Comparison of ENCODE assay signal across 10 cellular contexts in the genomic region with DNA sequence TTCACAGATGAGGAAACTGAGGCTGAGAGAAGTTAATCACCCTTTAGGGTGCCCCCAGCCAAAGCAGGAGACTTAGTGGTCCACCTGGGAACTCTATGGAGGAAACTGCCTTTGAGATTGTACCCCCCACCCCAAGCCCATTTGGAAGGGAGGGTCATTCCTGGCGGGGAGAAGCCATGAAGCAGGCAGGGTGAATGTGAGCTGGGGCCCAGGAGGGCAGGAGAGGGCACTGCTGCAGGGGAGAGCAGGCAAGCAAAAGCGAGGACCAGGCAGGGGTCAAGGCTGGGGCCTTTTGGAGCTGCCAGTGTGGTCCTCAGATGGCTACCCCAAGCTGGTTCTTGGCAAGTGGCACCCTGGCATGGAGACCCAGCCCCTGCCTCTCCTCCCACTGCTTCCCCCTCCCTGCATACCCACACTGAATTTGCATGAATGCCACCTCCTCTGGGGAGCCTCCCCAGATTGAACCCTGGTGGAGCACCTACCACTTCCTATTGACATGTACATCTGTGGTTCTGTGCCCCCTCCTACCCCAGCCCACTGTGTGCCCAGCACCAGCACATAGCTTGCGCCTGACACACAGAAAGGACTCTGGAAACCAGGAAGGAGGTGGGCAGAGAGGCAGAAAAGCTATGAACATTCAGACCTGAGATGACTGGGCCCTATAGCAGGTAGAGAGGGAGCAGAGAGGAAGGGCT. TPM values are rescaled to one million over a fixed set of nuclear protein-coding genes. Genes with fewer than 3 reads are reported as not detected.
DNase-seq lines count a peak whose midpoint lies in the region; ATAC-seq and TF ChIP-seq lines count a peak whose summit lies in the region.
"Had no signal": no experiment of that assay in that cellular context is flagged by ENCODE, and none has a peak within 500 bp of the region (broad histone marks: within the 10 kb centered on the region; RNA-seq: fewer than 3 reads in every experiment).

No MANE protein-coding gene starts in this region.

- no peak for TF ChIP-seq CTCF in OCI-LY7 (conservative IDR thresholded peaks at IDR 0.05; ENCODE audit: low read length)
- TF ChIP-seq CTCF in nephron progenitor cell (IDR thresholded peaks at IDR 0.05), result no peak

- ATAC-seq in HG02759 (IDR thresholded peaks at IDR 0.05; ENCODE audit: unreplicated experiment), result no peak

- H3K9me3 ChIP-seq in CD8-positive, alpha-beta memory T cell (ENCODE audit: low read length), result no peaks in the 10 kb centered on the region
- H3K9me3 ChIP-seq in OCI-LY7 (ENCODE audit: low read length), result no peaks in the 10 kb centered on the region

- H3K27ac ChIP-seq in CD8-positive, alpha-beta memory T cell (ENCODE audit: low read depth, low read length), result peak overlapping the region; percentile 70
- peak overlapping the region; percentile 91 for H3K27ac ChIP-seq in OCI-LY7 (ENCODE audit: low read depth, low read length, poor library complexity, severe bottlenecking)
- H3K27ac ChIP-seq in caudate nucleus (ENCODE audit: low read depth, low read length), result peak overlapping the region; percentile 93

- H3K36me3 ChIP-seq in CD8-positive, alpha-beta memory T cell (ENCODE audit: insufficient read depth, low read length), result peaks cover 38% of the 10 kb centered on the region
- peaks cover 18% of the 10 kb centered on the region for H3K36me3 ChIP-seq in OCI-LY7 (ENCODE audit: insufficient read depth, low read length)

- no peaks in the 10 kb centered on the region for H3K9me2 ChIP-seq in OCI-LY7 (ENCODE audit: insufficient read depth, low read length)

- H3K4me1 ChIP-seq in CD8-positive, alpha-beta memory T cell (ENCODE audit: insufficient read depth, low read length), result peaks cover 64% of the 10 kb centered on the region
- H3K4me1 ChIP-seq in OCI-LY7 (ENCODE audit: insufficient read depth, low read length, poor library complexity, severe bottlenecking), result peaks cover 85% of the 10 kb centered on the region

- CTCF ChIA-PET in CD8-positive, alpha-beta memory T cell (lab: Charles Lee), result interaction anchor here (1.0 to 2.1 kb wide), 11 partner anchors 7 to 47 kb away, joined by 4 to 12 read pairs (median 5); no protein-coding TSS in a partner anchor
- CTCF ChIA-PET in OCI-LY7 (lab: Charles Lee; ENCODE audit: unreplicated experiment), result no interaction called here

- H3K36me3 Mint-ChIP-seq in CD8-positive, alpha-beta memory T cell, result peaks cover 3 to 61% (median 7%) of the 10 kb centered on the region in 3 donors
- no peaks in the 10 kb centered on the region for H3K36me3 Mint-ChIP-seq in nephron progenitor cell (ENCODE audit: low read depth)

- peak overlapping the region; percentile 86 to 100 (median 99) for H3K4me3 Mint-ChIP-seq in CD8-positive, alpha-beta memory T cell
- peak overlapping the region; percentile 90 for H3K4me3 Mint-ChIP-seq in nephron progenitor cell

- peaks cover 15% of the 10 kb centered on the region; the same call in 1 of the 2 replicates for H3K79me2 ChIP-seq in OCI-LY7 (ENCODE audit: insufficient read depth, low read depth, low read length)

- intact Hi-C loops in OCI-LY7 (cut with micrococcal nuclease; ENCODE audit: unreplicated experiment), result loop anchor here (5.0 kb wide), 3 partner anchors 123 to 1642 kb away; no protein-coding TSS in a partner anchor

- peaks cover 0 to 3% of the 10 kb centered on the region in 2 donors for H3K27me3 Mint-ChIP-seq in CD8-positive, alpha-beta memory T cell
- peaks cover 26% of the 10 kb centered on the region for H3K27me3 Mint-ChIP-seq in nephron progenitor cell (ENCODE audit: low read depth, poor library complexity)

- 0 out of 2 replicates have a peak, but pooled peaks cover 4% of the 10 kb centered on the region for H4K20me1 ChIP-seq in OCI-LY7 (ENCODE audit: insufficient read depth, low read length)

- peak overlapping the region; percentile 96 to 98 (median 98) for H3K27ac Mint-ChIP-seq in CD8-positive, alpha-beta memory T cell
- H3K27ac Mint-ChIP-seq in nephron progenitor cell, result no peak overlapping the region

- H3K9me3 Mint-ChIP-seq in CD8-positive, alpha-beta memory T cell, result peaks cover 0 to 2% (median 0%) of the 10 kb centered on the region in 5 donors
- no peaks in the 10 kb centered on the region for H3K9me3 Mint-ChIP-seq in nephron progenitor cell

- peak overlapping the region; percentile 96 for H3K4me2 ChIP-seq in OCI-LY7 (ENCODE audit: low read length)

- POLR2A ChIA-PET in CD8-positive, alpha-beta memory T cell (lab: Charles Lee), result interaction anchor here (0.5 to 17.3 kb wide), 8 partner anchors 5 to 1948 kb away, joined by 3 to 333 read pairs (median 10); a partner anchor contains a TSS
- POLR2A ChIA-PET in OCI-LY7 (lab: Charles Lee), result interaction anchor here (1.3 to 1.7 kb wide), 3 partner anchors 15 to 171 kb away, joined by 4 to 5 read pairs (median 5); a partner anchor contains a TSS

- no TSS peak for BruUV-seq in OCI-LY7 (replicated peaks; lab: Mats Ljungman, UMichigan)

- H3K4me1 Mint-ChIP-seq in CD8-positive, alpha-beta memory T cell, result peaks cover 47 to 72% (median 48%) of the 10 kb centered on the region in 3 donors
- peaks cover 39% of the 10 kb centered on the region for H3K4me1 Mint-ChIP-seq in nephron progenitor cell

- H3K27me3 ChIP-seq in CD8-positive, alpha-beta memory T cell (ENCODE audit: insufficient read depth, low read length, poor library complexity, severe bottlenecking), result no peaks in the 10 kb centered on the region

- peak overlapping the region; percentile 60; the same call in 1 of the 2 replicates for H2AFZ ChIP-seq in OCI-LY7 (ENCODE audit: low read length)

- peak overlapping the region; percentile 96 for H3K4me3 ChIP-seq in CD8-positive, alpha-beta memory T cell (ENCODE audit: low read length)
- H3K4me3 ChIP-seq in OCI-LY7 (ENCODE audit: low read depth, low read length, poor library complexity, severe bottlenecking), result peak overlapping the region; percentile 81

- peak in 3 of 5 donors; percentile 56 to 73 (median 69) for DNase-seq in CD8-positive, alpha-beta memory T cell
- DNase-seq in OCI-LY7 (ENCODE audit: low spot score), result peak; percentile 57
- DNase-seq in caudate nucleus (lab: John Stamatoyannopoulos, UW), result no peak
- DNase-seq in nephron progenitor cell, result no peak
- DNase-seq in mesenteric fat pad (ENCODE audit: low spot score), result no peak
- DNase-seq in HCEC 1CT, result no peak
- no peak for DNase-seq in GM03348 (ENCODE audit: low spot score)

RNA-seq across cellular contexts. Expression of a gene that starts 1.0 kb away (rescaled TPM):
- total RNA-seq in CD8-positive, alpha-beta memory T cell, result 100 to 1,000 TPM; 150 TPM
- polyA plus RNA-seq in CD8-positive, alpha-beta memory T cell, result 296 TPM
- 94.0 and 124 TPM in 2 replicates for total RNA-seq in OCI-LY7 (2014; rRNA removed; shearing (Covaris generic))
- total RNA-seq in OCI-LY7 (2022) (234 and 258 TPM in 2 replicates), mesenteric fat pad (117 TPM)

RNA-seq across cellular contexts. Expression of a gene that starts 1.0 kb away (rescaled TPM):
- 100 to 1,000 TPM; 117 to 126 TPM for total RNA-seq in CD8-positive, alpha-beta memory T cell
- polyA plus RNA-seq in CD8-positive, alpha-beta memory T cell, result 139 TPM
- total RNA-seq in OCI-LY7 (2014; rRNA removed; shearing (Covaris generic)), result 54.6 and 83.8 TPM in 2 replicates
- total RNA-seq in OCI-LY7 (2022) (219 and 236 TPM in 2 replicates), mesenteric fat pad (8.4 TPM)

RNA-seq across cellular contexts. Expression of a gene that starts 16.7 kb away (rescaled TPM):
- total RNA-seq in CD8-positive, alpha-beta memory T cell, result not detected
- not detected for polyA plus RNA-seq in CD8-positive, alpha-beta memory T cell
- not detected in 2 replicates for total RNA-seq in OCI-LY7 (2014; rRNA removed; shearing (Covaris generic))
- 1.1 TPM in 2 replicates for total RNA-seq in OCI-LY7 (2022)
- not detected for total RNA-seq in mesenteric fat pad
- total RNA-seq: epithelial cell of proximal tubule; T-helper 1 cell treated with Interleukin-12 subunit alpha and Interleukin-12 subunit beta and Interleukin-4 antibody, amounts not matched to agents 30 ng/mL and 1 ng/mL, for 36 hours had no signal

RNA-seq across cellular contexts. Expression of a gene that starts 38.8 kb away (rescaled TPM):
- total RNA-seq in CD8-positive, alpha-beta memory T cell, result 100 to 1,000 TPM; 186 to 200 TPM
- polyA plus RNA-seq in CD8-positive, alpha-beta memory T cell, result 140 TPM
- total RNA-seq in OCI-LY7 (2014; rRNA removed; shearing (Covaris generic)), result 21.3 and 35.4 TPM in 2 replicates
- 44.9 and 45.5 TPM in 2 replicates for total RNA-seq in OCI-LY7 (2022)
- 93.5 TPM for total RNA-seq in mesenteric fat pad

RNA-seq across cellular contexts. Expression of a gene that starts 57.3 kb away (rescaled TPM):
- total RNA-seq in CD8-positive, alpha-beta memory T cell, result 10 to 100 TPM; 84.4 to 86.2 TPM
- polyA plus RNA-seq in CD8-positive, alpha-beta memory T cell, result 2.2 TPM
- total RNA-seq in OCI-LY7 (2014; rRNA removed; shearing (Covaris generic)), result 108 and 118 TPM in 2 replicates
- total RNA-seq in OCI-LY7 (2022), result 149 TPM in 2 replicates
- total RNA-seq in mesenteric fat pad, result 1.1 TPM

Comparison
In these comparisons a context has a peak if more than half of its experiments do, and no peak if none do; other contexts are left out.
1. DNase-seq: peak in CD8-positive, alpha-beta memory T cell (3 of 5) and OCI-LY7 (single experiment); none in caudate nucleus (0 of 61), nephron progenitor cell (single experiment), mesenteric fat pad (single experiment), HCEC 1CT (single experiment) and GM03348 (single experiment).
2. Peak in every context shown above with its lines, with median percentiles within 50 percentile points of each other: H3K27ac ChIP-seq.